26 cellular contexts compared by ENCODE assay signal in the genomic region with DNA sequence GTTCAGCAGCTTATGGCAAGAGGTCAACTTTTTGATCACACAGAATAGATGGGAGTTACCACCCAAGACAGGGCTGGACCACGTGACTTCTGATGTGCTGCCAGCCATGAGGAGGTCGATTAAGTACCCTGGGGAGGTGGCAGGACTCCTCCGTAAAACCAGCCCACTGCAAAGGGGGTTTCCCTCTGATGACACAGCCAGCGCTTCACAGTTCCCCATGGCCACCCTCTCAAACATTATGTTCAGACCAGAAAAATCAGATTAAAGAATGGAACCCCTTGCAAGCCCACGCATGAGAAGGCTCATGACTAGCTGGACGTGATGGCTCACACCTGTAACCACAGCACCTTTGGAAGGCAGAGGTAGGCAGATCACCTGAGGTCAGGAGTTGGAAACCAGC.
A peak's percentile ranks its signal among the peaks of the same experiment; 100 is the strongest.
DNase-seq lines count a peak whose midpoint lies in the region; ATAC-seq and TF ChIP-seq lines count a peak whose summit lies in the region.
"Had no signal": no experiment of that assay in that cellular context is flagged by ENCODE, and none has a peak within 500 bp of the region (broad histone marks: within the 10 kb centered on the region; RNA-seq: fewer than 3 reads in every experiment).

No MANE protein-coding gene starts in this region.

- no peak overlapping the region for H3K4me3 ChIP-seq in sigmoid colon
- H3K4me3 ChIP-seq: breast epithelium, ovary, right atrium auricular region had no signal

- intact Hi-C loops in sigmoid colon (cut with DNase I), result no loop called here
- intact Hi-C loops in activated naive CD4-positive, alpha-beta T cell treated with anti-CD3 and anti-CD28 coated beads for 36 hours (cut with micrococcal nuclease), result no loop called here

- H3K27me3 ChIP-seq in sigmoid colon, result no peaks in the 10 kb centered on the region
- H3K27me3 ChIP-seq: breast epithelium, ovary, right atrium auricular region had no signal

- no peak for TF ChIP-seq POLR2A in sigmoid colon (IDR thresholded peaks at IDR 0.05)

- no peak overlapping the region for H3K27ac ChIP-seq in sigmoid colon
- H3K27ac ChIP-seq: 22Rv1, breast epithelium, KMS-11, ovary, right atrium auricular region had no signal

- DNase-seq in activated CD4-positive, CD25-positive, alpha-beta regulatory T cell (lab: John Stamatoyannopoulos, UW), result no peak
- peak; percentile 42 for DNase-seq in germinal center (ENCODE audit: low spot score)
- peak; percentile 49 for DNase-seq in sigmoid colon
- no peak for DNase-seq in NCI-H1092 treated with DMSO at 0.1 percent for 48 hours (lab: John Stamatoyannopoulos, UW)
- DNase-seq in activated naive CD4-positive, alpha-beta T cell treated with anti-CD3 and anti-CD28 coated beads for 36 hours, result no peak
- DNase-seq: activated CD4-positive, alpha-beta T cell treated with anti-CD3 and anti-CD28 coated beads for 48 hours; activated naive CD4-positive, alpha-beta T cell treated with anti-CD3 and anti-CD28 coated beads, Interleukin-2, amount 50 U/mL, for 16 hours; DND-41; effector CD8-positive, alpha-beta T cell; islet precursor cell; NCI-H1436; NCI-H2107; NCI-H446 treated with DMSO at 0.1 percent for 48 hours; nephron progenitor cell; OCI-M1; ovary; SK-N-SH; stimulated activated CD4-positive, alpha-beta T cell treated with anti-CD3 and anti-CD28 coated beads, Interleukin-2, amount 100 ng/mL, for 48 hours; T-helper 17 cell had no signal

- H3K4me3 Mint-ChIP-seq in activated naive CD4-positive, alpha-beta T cell treated with anti-CD3 and anti-CD28 coated beads for 36 hours, result no peak overlapping the region
- H3K4me3 Mint-ChIP-seq: nephron progenitor cell, T-helper 17 cell had no signal

- no peak overlapping the region for H3K27ac Mint-ChIP-seq in activated naive CD4-positive, alpha-beta T cell treated with anti-CD3 and anti-CD28 coated beads for 36 hours
- H3K27ac Mint-ChIP-seq: nephron progenitor cell, T-helper 17 cell had no signal

- no peaks in the 10 kb centered on the region for H3K36me3 Mint-ChIP-seq in activated naive CD4-positive, alpha-beta T cell treated with anti-CD3 and anti-CD28 coated beads for 36 hours (ENCODE audit: low read depth)

- WGBS in sigmoid colon, 2 donors, result 70 to 72% methylated on average over 6 of the region's 6 CpGs

- no peaks in the 10 kb centered on the region for H3K27me3 Mint-ChIP-seq in activated naive CD4-positive, alpha-beta T cell treated with anti-CD3 and anti-CD28 coated beads for 36 hours (ENCODE audit: low read depth)

- TF ChIP-seq CTCF in sigmoid colon (IDR thresholded peaks at IDR 0.05), result no peak

- ATAC-seq in activated CD4-positive, CD25-positive, alpha-beta regulatory T cell treated with anti-CD3 and anti-CD28 coated beads, Interleukin-2, amount 50 U/mL, for 24 hours, result peak; percentile 46 to 74
- ATAC-seq in GM18868 (IDR thresholded peaks at IDR 0.05; ENCODE audit: unreplicated experiment) (peak; percentile 83), GM18520 (IDR thresholded peaks at IDR 0.05; ENCODE audit: unreplicated experiment) (no peak)
- ATAC-seq: T-helper 17 cell had no signal

- H3K4me1 ChIP-seq in sigmoid colon, result no peaks in the 10 kb centered on the region
- H3K4me1 ChIP-seq: breast epithelium, right atrium auricular region had no signal

- CTCF ChIA-PET in activated naive CD4-positive, alpha-beta T cell treated with anti-CD3 and anti-CD28 coated beads for 36 hours (lab: Charles Lee), result no interaction called here

- no peaks in the 10 kb centered on the region for H3K36me3 ChIP-seq in sigmoid colon
- H3K36me3 ChIP-seq: breast epithelium, ovary, right atrium auricular region had no signal

- no peaks in the 10 kb centered on the region for H3K9me3 ChIP-seq in sigmoid colon
- H3K9me3 ChIP-seq: breast epithelium, ovary, right atrium auricular region, SK-N-SH had no signal

- TF ChIP-seq EP300 in sigmoid colon (IDR thresholded peaks at IDR 0.05), result no peak

- H3K9me3 Mint-ChIP-seq in activated naive CD4-positive, alpha-beta T cell treated with anti-CD3 and anti-CD28 coated beads for 36 hours, result no peaks in the 10 kb centered on the region
- H3K9me3 Mint-ChIP-seq: nephron progenitor cell had no signal

- no peaks in the 10 kb centered on the region for H3K4me1 Mint-ChIP-seq in activated naive CD4-positive, alpha-beta T cell treated with anti-CD3 and anti-CD28 coated beads for 36 hours (ENCODE audit: low read depth)
- H3K4me1 Mint-ChIP-seq: T-helper 17 cell had no signal

Comparison
In these comparisons a context has a peak if more than half of its experiments do, and no peak if none do; other contexts are left out.
1. DNase-seq: peak in germinal center (single experiment) and sigmoid colon (single experiment); none in activated CD4-positive, CD25-positive, alpha-beta regulatory T cell (0 of 4), NCI-H1092 treated with DMSO at 0.1 percent for 48 hours (single experiment) and activated naive CD4-positive, alpha-beta T cell treated with anti-CD3 and anti-CD28 coated beads for 36 hours (single experiment).